23 cellular contexts compared by ENCODE assay signal in the genomic region with DNA sequence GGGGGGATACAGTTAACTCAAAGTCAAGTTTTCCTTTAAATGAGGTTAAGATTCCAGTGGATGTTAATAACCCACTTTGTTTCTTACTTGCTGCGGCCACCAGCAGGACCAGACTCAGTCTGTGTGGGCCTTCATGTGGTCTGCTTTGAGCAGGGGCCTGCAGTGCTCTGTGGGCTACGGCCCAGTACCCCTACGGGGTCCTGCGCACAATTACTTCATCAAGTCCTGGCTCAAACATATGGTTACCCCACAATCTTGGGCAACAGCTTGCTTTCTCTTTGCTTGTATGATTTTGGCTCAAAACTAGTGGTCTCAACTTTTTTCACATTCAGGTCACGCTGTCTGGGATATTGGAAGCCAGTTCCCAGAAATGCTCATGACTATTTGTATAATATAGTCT.
DNase-seq lines count a peak whose midpoint lies in the region; ATAC-seq and TF ChIP-seq lines count a peak whose summit lies in the region.
"Had no signal": no experiment of that assay in that cellular context is flagged by ENCODE, and none has a peak within 500 bp of the region (broad histone marks: within the 10 kb centered on the region; RNA-seq: fewer than 3 reads in every experiment).

No MANE protein-coding gene starts in this region.

- no peaks in the 10 kb centered on the region for H3K9me3 Mint-ChIP-seq in activated CD4-positive, alpha-beta T cell treated with anti-CD3 and anti-CD28 coated beads, Interleukin-2, amount 10 ng/mL, durations not matched to agents 7 days and 5 days
- H3K9me3 Mint-ChIP-seq in natural killer cell = no peaks in the 10 kb centered on the region
- H3K9me3 Mint-ChIP-seq: neural progenitor cell had no signal

- no peaks in the 10 kb centered on the region for H3K9me3 ChIP-seq in MM.1S (replicated peaks; ENCODE audit: insufficient read depth, low read length)
- H3K9me3 ChIP-seq: ascending aorta, colonic mucosa, SJSA1, vagina had no signal

- TF ChIP-seq CTCF in MM.1S (IDR thresholded peaks at IDR 0.05; ENCODE audit: low read length) (no peak), natural killer cell (IDR thresholded peaks at IDR 0.05) (no peak)

- DNase-seq in activated CD4-positive, alpha-beta T cell treated with anti-CD3 and anti-CD28 coated beads, Interleukin-2, amount 10 ng/mL, durations not matched to agents 7 days and 5 days = no peak
- DNase-seq in activated CD4-positive, alpha-beta T cell treated with anti-CD3 and anti-CD28 coated beads, Interleukin-2, amount 50 U/mL, for 4 hours = no peak
- DNase-seq in MM.1S (no peak), cerebellum (ENCODE audit: low spot score) (peak; percentile 19), natural killer cell (no peak), OCI-M2 (lab: John Stamatoyannopoulos, UW; ENCODE audit: unreplicated experiment) (no peak), NK-92 (lab: John Stamatoyannopoulos, UW; ENCODE audit: unreplicated experiment) (no peak), NCI-H82 (lab: John Stamatoyannopoulos, UW) (no peak)
- DNase-seq: activated CD4-positive, alpha-beta T cell treated with anti-CD3 and anti-CD28 coated beads for 4 hours; activated naive CD4-positive, alpha-beta T cell treated with anti-CD3 and anti-CD28 coated beads, Interleukin-2, amount 50 U/mL, for 16 hours; activated T-cell treated with anti-CD3 and anti-CD28 coated beads for 4 hours; colonic mucosa; H7; kidney; NCI-H1694; NCI-H748 treated with DMSO at 0.1 percent for 48 hours; T-helper 9 cell had no signal

- H3K36me3 Mint-ChIP-seq in activated CD4-positive, alpha-beta T cell treated with anti-CD3 and anti-CD28 coated beads, Interleukin-2, amount 10 ng/mL, durations not matched to agents 7 days and 5 days (ENCODE audit: low read depth) = peaks cover 59% of the 10 kb centered on the region
- peaks cover 22% of the 10 kb centered on the region for H3K36me3 Mint-ChIP-seq in natural killer cell

- CTCF ChIA-PET in activated CD4-positive, alpha-beta T cell treated with anti-CD3 and anti-CD28 coated beads, Interleukin-2, amount 10 ng/mL, durations not matched to agents 7 days and 5 days (lab: Charles Lee) = interaction anchor here (0.5 to 1.1 kb wide), 4 partner anchors 15 to 70 kb away, joined by 3 to 7 read pairs (median 3); no protein-coding TSS in a partner anchor

- no peaks in the 10 kb centered on the region for H3K9me2 ChIP-seq in MM.1S (replicated peaks; ENCODE audit: insufficient read depth, low read length)

- no peak overlapping the region for H2AFZ ChIP-seq in MM.1S (ENCODE audit: low read length)
- H2AFZ ChIP-seq: hepatocyte, neural progenitor cell had no signal

- no peak overlapping the region for H3K9ac ChIP-seq in MM.1S (ENCODE audit: low read length)
- H3K9ac ChIP-seq: neural progenitor cell had no signal

- H3K4me1 Mint-ChIP-seq in activated CD4-positive, alpha-beta T cell treated with anti-CD3 and anti-CD28 coated beads, Interleukin-2, amount 10 ng/mL, durations not matched to agents 7 days and 5 days = peaks cover 26% of the 10 kb centered on the region
- peaks cover 36 to 43% of the 10 kb centered on the region in 2 donors for H3K4me1 Mint-ChIP-seq in natural killer cell

- H3K4me2 ChIP-seq in MM.1S (ENCODE audit: low read depth, low read length) = peak overlapping the region; percentile 55
- H3K4me2 ChIP-seq: hepatocyte, neural progenitor cell had no signal

- no peak overlapping the region for H3K4me3 ChIP-seq in MM.1S (ENCODE audit: low read length)
- H3K4me3 ChIP-seq: ascending aorta, colonic mucosa, hepatocyte, neural progenitor cell, SJSA1, vagina had no signal

- peak overlapping the region; percentile 62 for H3K27ac Mint-ChIP-seq in activated CD4-positive, alpha-beta T cell treated with anti-CD3 and anti-CD28 coated beads, Interleukin-2, amount 10 ng/mL, durations not matched to agents 7 days and 5 days
- peak overlapping the region; percentile 80 to 86 for H3K27ac Mint-ChIP-seq in natural killer cell
- H3K27ac Mint-ChIP-seq: neural progenitor cell had no signal

- H3F3A ChIP-seq in MM.1S (ENCODE audit: insufficient read depth, low read length) = 0 out of 2 replicates have a peak, but pooled peaks cover 13% of the 10 kb centered on the region

- ATAC-seq in natural killer cell = peak in 2 of 3 donors; percentile 24 to 41
- ATAC-seq: Panc1 had no signal

- H3K27me3 Mint-ChIP-seq in activated CD4-positive, alpha-beta T cell treated with anti-CD3 and anti-CD28 coated beads, Interleukin-2, amount 10 ng/mL, durations not matched to agents 7 days and 5 days = no peaks in the 10 kb centered on the region
- no peaks in the 10 kb centered on the region for H3K27me3 Mint-ChIP-seq in natural killer cell (ENCODE audit: low read depth in 2 of 2)

- peaks cover 13% of the 10 kb centered on the region for H3K4me1 ChIP-seq in MM.1S (ENCODE audit: low read length)
- H3K4me1 ChIP-seq: ascending aorta, colonic mucosa, SJSA1, vagina had no signal

- no peaks in the 10 kb centered on the region for H3K36me3 ChIP-seq in MM.1S (replicated peaks; ENCODE audit: insufficient read depth, low read length)
- H3K36me3 ChIP-seq: colonic mucosa, neural progenitor cell had no signal

- intact Hi-C loops in natural killer cell (cut with micrococcal nuclease) = loop anchor here (2.0 kb wide), 1 partner anchor 19 kb away; no protein-coding TSS in a partner anchor

- no peaks in the 10 kb centered on the region for H3K27me3 ChIP-seq in MM.1S (replicated peaks; ENCODE audit: insufficient read depth, low read length)
- H3K27me3 ChIP-seq: ascending aorta, colonic mucosa, hepatocyte, neural progenitor cell, SJSA1, vagina had no signal

- POLR2A ChIA-PET in activated CD4-positive, alpha-beta T cell treated with anti-CD3 and anti-CD28 coated beads, Interleukin-2, amount 10 ng/mL, durations not matched to agents 7 days and 5 days (lab: Charles Lee) = interaction anchor here (0.7 kb wide), 1 partner anchor 61 kb away, joined by 3 read pairs; no protein-coding TSS in a partner anchor

- H3K27ac ChIP-seq in MM.1S (ENCODE audit: low read length) = peak overlapping the region; percentile 30; the same call in 1 of the 2 replicates
- H3K27ac ChIP-seq: ascending aorta, colonic mucosa, hepatocyte, neural progenitor cell, SJSA1, vagina had no signal

- 0 out of 2 replicates have a peak, but pooled peaks cover 4% of the 10 kb centered on the region for H3K79me2 ChIP-seq in MM.1S (ENCODE audit: low read length)
- H3K79me2 ChIP-seq: hepatocyte had no signal

- H4K20me1 ChIP-seq in MM.1S (ENCODE audit: insufficient read depth, low read length) = no peaks in the 10 kb centered on the region

- H3K4me3 Mint-ChIP-seq in activated CD4-positive, alpha-beta T cell treated with anti-CD3 and anti-CD28 coated beads, Interleukin-2, amount 10 ng/mL, durations not matched to agents 7 days and 5 days = no peak overlapping the region
- peak overlapping the region; percentile 14 for H3K4me3 Mint-ChIP-seq in natural killer cell
- H3K4me3 Mint-ChIP-seq: neural progenitor cell had no signal
